Comparison of ENCODE assay signal across 18 cellular contexts in genomic region chr16:27617678-27618077, GRCh38.
DNase-seq lines count a peak whose midpoint lies in the region; ATAC-seq and TF ChIP-seq lines count a peak whose summit lies in the region.
"Had no signal": no experiment of that assay in that cellular context is flagged by ENCODE, and none has a peak within 500 bp of the region (broad histone marks: within the 10 kb centered on the region; RNA-seq: fewer than 3 reads in every experiment).

No MANE protein-coding gene starts in this region.

- H2BK120ac ChIP-seq in mesenchymal stem cell (ENCODE audit: low read depth, low read length) = no peak overlapping the region

- H3K27me3 Mint-ChIP-seq in stimulated activated naive B cell treated with anti-CD40 and anti-IgM and Interleukin-4, amounts not matched to agents 10 μg/mL and 1 μg/mL and 100 μg/mL, for 72 hours = no peaks in the 10 kb centered on the region
- H3K27me3 Mint-ChIP-seq: CD4-positive, CD25-positive, alpha-beta regulatory T cell had no signal

- peaks cover 27% of the 10 kb centered on the region for H3K4me1 ChIP-seq in Karpas-422 (ENCODE audit: low read length)
- peaks cover 24% of the 10 kb centered on the region for H3K4me1 ChIP-seq in body of pancreas
- H3K4me1 ChIP-seq in mesenchymal stem cell (ENCODE audit: control insufficient read depth, insufficient read depth, low read depth, low read length) = peaks cover 7% of the 10 kb centered on the region
- H3K4me1 ChIP-seq in vagina = no peaks in the 10 kb centered on the region

- no peak overlapping the region for H4K91ac ChIP-seq in mesenchymal stem cell (ENCODE audit: low read length)

- TF ChIP-seq POLR2A in body of pancreas (IDR thresholded peaks at IDR 0.05) (no peak), vagina (IDR thresholded peaks at IDR 0.05) (no peak)

- peak overlapping the region; percentile 14 for H3K27ac Mint-ChIP-seq in stimulated activated naive B cell treated with anti-CD40 and anti-IgM and Interleukin-4, amounts not matched to agents 10 μg/mL and 1 μg/mL and 100 μg/mL, for 72 hours

- H3K4me3 Mint-ChIP-seq in stimulated activated naive B cell treated with anti-CD40 and anti-IgM and Interleukin-4, amounts not matched to agents 10 μg/mL and 1 μg/mL and 100 μg/mL, for 72 hours = no peak overlapping the region
- H3K4me3 Mint-ChIP-seq: CD4-positive, CD25-positive, alpha-beta regulatory T cell had no signal

- H3K27me3 ChIP-seq in Karpas-422 (ENCODE audit: low read length) = no peaks in the 10 kb centered on the region
- no peaks in the 10 kb centered on the region for H3K27me3 ChIP-seq in body of pancreas
- no peaks in the 10 kb centered on the region for H3K27me3 ChIP-seq in mesenchymal stem cell (ENCODE audit: control insufficient read depth in 1 of 2, insufficient read depth in 1 of 2, low read length in 2 of 2)
- no peaks in the 10 kb centered on the region for H3K27me3 ChIP-seq in vagina

- peaks cover 10% of the 10 kb centered on the region for H3K79me1 ChIP-seq in mesenchymal stem cell (replicated peaks; ENCODE audit: low read length, poor library complexity, severe bottlenecking)

- H2AK5ac ChIP-seq in mesenchymal stem cell (ENCODE audit: low read length, severe bottlenecking) = no peak overlapping the region

- no peak overlapping the region for H3K14ac ChIP-seq in mesenchymal stem cell (ENCODE audit: low read length in 2 of 2)

- no peak overlapping the region for H2BK12ac ChIP-seq in mesenchymal stem cell (ENCODE audit: low read length in 2 of 2)

- H3K4ac ChIP-seq in mesenchymal stem cell (ENCODE audit: low read depth in 1 of 2, low read length in 2 of 2) = no peak overlapping the region

- peak; percentile 70 for ATAC-seq in body of pancreas
- ATAC-seq in stimulated activated naive B cell treated with anti-CD40 and anti-IgM and Interleukin-4, amounts not matched to agents 10 μg/mL and 1 μg/mL and 100 μg/mL, for 72 hours (replicated peaks) = no peak
- ATAC-seq: Right ventricle myocardium inferior had no signal

- H3K9me2 ChIP-seq in Karpas-422 (replicated peaks; ENCODE audit: insufficient read depth, low read length) = no peaks in the 10 kb centered on the region

- H3K36me3 ChIP-seq in Karpas-422 (ENCODE audit: insufficient read depth, low read length) (no peaks in the 10 kb centered on the region), body of pancreas (replicated peaks in 1 of 2; ENCODE audit: insufficient read depth in 1 of 2, low read depth in 2 of 2) (no peaks in the 10 kb centered on the region), mesenchymal stem cell (ENCODE audit: control insufficient read depth in 1 of 2, insufficient read depth in 2 of 2, low read depth in 1 of 2, low read length in 2 of 2) (peaks cover 12 to 16% of the 10 kb centered on the region in 2 experiments), vagina (no peaks in the 10 kb centered on the region)
- H3K36me3 ChIP-seq: HAP-1 had no signal

- no peak overlapping the region for H3K4me2 ChIP-seq in Karpas-422 (ENCODE audit: low read depth, low read length, poor library complexity, severe bottlenecking)
- H3K4me2 ChIP-seq in mesenchymal stem cell (ENCODE audit: low read length, poor library complexity, severe bottlenecking) = peak overlapping the region; percentile 29

- no peak overlapping the region for H2AFZ ChIP-seq in Karpas-422 (ENCODE audit: low read length)
- H2AFZ ChIP-seq in mesenchymal stem cell (ENCODE audit: low read depth, low read length) = no peak overlapping the region

- no peak overlapping the region for H3K23ac ChIP-seq in mesenchymal stem cell (ENCODE audit: low read length in 2 of 2)

- no peak overlapping the region for H2BK5ac ChIP-seq in mesenchymal stem cell (ENCODE audit: low read depth, low read length, poor library complexity, severe bottlenecking)

- H3K9me3 ChIP-seq in Karpas-422 (ENCODE audit: low read length) (no peaks in the 10 kb centered on the region), body of pancreas (no peaks in the 10 kb centered on the region), mesenchymal stem cell (ENCODE audit: control insufficient read depth, low read length) (no peaks in the 10 kb centered on the region), vagina (no peaks in the 10 kb centered on the region)
- H3K9me3 ChIP-seq: HAP-1 had no signal

- H4K20me1 ChIP-seq in Karpas-422 (ENCODE audit: insufficient read depth, low read depth, low read length) = no peaks in the 10 kb centered on the region

- H3K4me3 ChIP-seq in Karpas-422 (ENCODE audit: low read length) (no peak overlapping the region), body of pancreas (no peak overlapping the region), mesenchymal stem cell (ENCODE audit: insufficient read depth in 1 of 2, low read depth in 1 of 2, low read length in 2 of 2) (no peak overlapping the region), vagina (no peak overlapping the region)
- H3K4me3 ChIP-seq: HAP-1 had no signal

- H3K18ac ChIP-seq in mesenchymal stem cell (ENCODE audit: low read depth in 1 of 2, low read length in 2 of 2) = no peak overlapping the region

- no peak for DNase-seq in Karpas-422
- DNase-seq in body of pancreas = peak in 1 of 4 donors; percentile 27
- peak; percentile 3 for DNase-seq in mesenchymal stem cell
- no peak for DNase-seq in stimulated activated naive B cell treated with anti-CD40 and anti-IgM and Interleukin-4, amounts not matched to agents 10 μg/mL and 1 μg/mL and 100 μg/mL, for 72 hours
- DNase-seq in GOT3 (lab: John Stamatoyannopoulos, UW) = no peak
- no peak for DNase-seq in vagina (ENCODE audit: extremely low spot score in 2 of 2)
- DNase-seq in NK-92 treated with Interleukin-12 subunit alpha and Interleukin-12 subunit beta, amount 100 ng/mL, for 24 hours (lab: John Stamatoyannopoulos, UW) = no peak
- DNase-seq: CD4-positive, CD25-positive, alpha-beta regulatory T cell; DMS79; KG1; NCI-H1105; NCI-H2029 treated with DMSO at 0.1 percent for 48 hours; NCI-H226; NCI-H524 treated with DMSO at 0.1 percent for 48 hours; NCI-H82; OCI-M1 had no signal

- no peak for TF ChIP-seq CTCF in body of pancreas (IDR thresholded peaks at IDR 0.05)
- TF ChIP-seq CTCF in vagina (IDR thresholded peaks at IDR 0.05) = no peak

- H3K27ac ChIP-seq in Karpas-422 (ENCODE audit: low read length) (peak overlapping the region; percentile 58; the same call in 1 of the 2 replicates), body of pancreas (peak overlapping the region in 3 of 4 donors; percentile 13 to 68 (median 56)), mesenchymal stem cell (ENCODE audit: low read length, poor library complexity, severe bottlenecking) (no peak overlapping the region), vagina (no peak overlapping the region)

- no peak overlapping the region for H4K8ac ChIP-seq in mesenchymal stem cell (ENCODE audit: low read length)

- H3K79me2 ChIP-seq in Karpas-422 (ENCODE audit: low read length) = no peaks in the 10 kb centered on the region

- no peak overlapping the region for H2BK15ac ChIP-seq in mesenchymal stem cell (ENCODE audit: low read depth, poor library complexity, severe bottlenecking)

- no peaks in the 10 kb centered on the region for H3K9me3 Mint-ChIP-seq in stimulated activated naive B cell treated with anti-CD40 and anti-IgM and Interleukin-4, amounts not matched to agents 10 μg/mL and 1 μg/mL and 100 μg/mL, for 72 hours
- H3K9me3 Mint-ChIP-seq: CD4-positive, CD25-positive, alpha-beta regulatory T cell had no signal

- peaks cover 10 to 35% of the 10 kb centered on the region in 2 donors for H3K36me3 Mint-ChIP-seq in stimulated activated naive B cell treated with anti-CD40 and anti-IgM and Interleukin-4, amounts not matched to agents 10 μg/mL and 1 μg/mL and 100 μg/mL, for 72 hours

- intact Hi-C loops in body of pancreas (cut with DNase I) (no loop called here), vagina (cut with DNase I) (no loop called here)

- H3K4me1 Mint-ChIP-seq in stimulated activated naive B cell treated with anti-CD40 and anti-IgM and Interleukin-4, amounts not matched to agents 10 μg/mL and 1 μg/mL and 100 μg/mL, for 72 hours = no peaks in the 10 kb centered on the region

- 55 to 86% methylated on average over 1 to 4 of the region's 4 CpGs for WGBS in body of pancreas, 2 donors
- 88% methylated on average over 3 of the region's 4 CpGs for WGBS in mesenchymal stem cell

- H3K9ac ChIP-seq in Karpas-422 (ENCODE audit: low read length) (no peak overlapping the region), mesenchymal stem cell (ENCODE audit: low read length) (no peak overlapping the region)

Comparison
In these comparisons a context has a peak if more than half of its experiments do, and no peak if none do; other contexts are left out.
1. H3K27ac ChIP-seq: peak in Karpas-422 (single experiment) and body of pancreas (3 of 4); none in mesenchymal stem cell (single experiment) and vagina (single experiment).